9 cellular contexts compared by ENCODE assay signal in genomic region chr5:123344819-123345426, GRCh38.
DNase-seq lines count a peak whose midpoint lies in the region; ATAC-seq, FAIRE-seq and TF ChIP-seq lines count a peak whose summit lies in the region.
"Had no signal": no experiment of that assay in that cellular context is flagged by ENCODE, and none has a peak within 500 bp of the region (broad histone marks: within the 10 kb centered on the region; RNA-seq: fewer than 3 reads in every experiment).

No MANE protein-coding gene starts in this region.

- no peaks in the 10 kb centered on the region for H3K79me2 ChIP-seq in OCI-LY3 (ENCODE audit: low read length)
- no peaks in the 10 kb centered on the region for H3K79me2 ChIP-seq in osteoblast (ENCODE audit: insufficient read depth, low read length)

- H4K20me1 ChIP-seq in OCI-LY3 (ENCODE audit: insufficient read depth, low read length) (no peaks in the 10 kb centered on the region), osteoblast (ENCODE audit: insufficient read depth, low read length) (no peaks in the 10 kb centered on the region)

- TF ChIP-seq CTCF in A549 (IDR thresholded peaks at IDR 0.05) (peak; percentile 59), GM12873 (IDR thresholded peaks at IDR 0.05; ENCODE audit: insufficient read depth, low read depth, low read length, missing control alignments) (peak; percentile 62), OCI-LY3 (IDR thresholded peaks at IDR 0.05; ENCODE audit: low read depth, low read length) (peak; percentile 42), epithelial cell of esophagus (IDR thresholded peaks at IDR 0.05; ENCODE audit: insufficient read depth, low read depth, low read length, missing control alignments) (peak; percentile 77), osteoblast (IDR thresholded peaks at IDR 0.05; ENCODE audit: extremely low read depth, low read depth, low read length) (peak; percentile 81)

- H3K9ac ChIP-seq in OCI-LY3 (ENCODE audit: low read length), result no peak overlapping the region

- no peak for TF ChIP-seq EP300 in A549 (IDR thresholded peaks at IDR 0.05)

- H3K36me3 Mint-ChIP-seq in activated naive CD4-positive, alpha-beta T cell treated with anti-CD3 and anti-CD28 coated beads, Interleukin-2, amount 10 ng/mL, durations not matched to agents 7 days and 5 days, result peaks cover 19% of the 10 kb centered on the region

- H3K4me2 ChIP-seq in A549, result no peak overlapping the region
- H3K4me2 ChIP-seq in OCI-LY3 (ENCODE audit: low read length), result no peak overlapping the region
- peak overlapping the region; percentile 53 for H3K4me2 ChIP-seq in osteoblast (ENCODE audit: insufficient read depth, low read length)

- H3K4me1 ChIP-seq in A549 (no peaks in the 10 kb centered on the region), OCI-LY3 (ENCODE audit: low read length) (no peaks in the 10 kb centered on the region), osteoblast (ENCODE audit: insufficient read depth, low read length) (no peaks in the 10 kb centered on the region)

- H3K4me3 ChIP-seq in A549, result no peak overlapping the region
- no peak overlapping the region for H3K4me3 ChIP-seq in OCI-LY3 (ENCODE audit: low read length)
- H3K4me3 ChIP-seq in epithelial cell of esophagus (ENCODE audit: low read length), result no peak overlapping the region
- H3K4me3 ChIP-seq in osteoblast (ENCODE audit: insufficient read depth, low read length), result no peak overlapping the region

- no peak for TF ChIP-seq POLR2A in A549 (IDR thresholded peaks at IDR 0.05; ENCODE audit: low read length)

- TF ChIP-seq RAD21 in A549 (conservative IDR thresholded peaks at IDR 0.05 in 1 of 2, IDR thresholded peaks at IDR 0.05 in 1 of 2), result peak; percentile 57

- H3K27ac ChIP-seq in A549 (no peak overlapping the region), OCI-LY3 (ENCODE audit: low read length) (no peak overlapping the region), osteoblast (ENCODE audit: low read depth, low read length) (no peak overlapping the region)

- H3K27me3 ChIP-seq in OCI-LY3 (ENCODE audit: low read depth, low read length), result no peaks in the 10 kb centered on the region
- no peaks in the 10 kb centered on the region for H3K27me3 ChIP-seq in osteoblast (ENCODE audit: insufficient read depth, low read length)

- 55% methylated on average over 4 of the region's 4 CpGs for WGBS in A549 (ENCODE audit: missing lambda C conversion rate)

- H3K36me3 ChIP-seq in OCI-LY3 (replicated peaks; ENCODE audit: low read depth, low read length), result peaks cover 4% of the 10 kb centered on the region
- peaks cover 5% of the 10 kb centered on the region for H3K36me3 ChIP-seq in osteoblast (ENCODE audit: insufficient read depth, low read length)

- no peak overlapping the region for H3K27ac Mint-ChIP-seq in activated naive CD4-positive, alpha-beta T cell treated with anti-CD3 and anti-CD28 coated beads, Interleukin-2, amount 10 ng/mL, durations not matched to agents 7 days and 5 days

- no peaks in the 10 kb centered on the region for H3K27me3 Mint-ChIP-seq in activated naive CD4-positive, alpha-beta T cell treated with anti-CD3 and anti-CD28 coated beads, Interleukin-2, amount 10 ng/mL, durations not matched to agents 7 days and 5 days
- H3K27me3 Mint-ChIP-seq: central memory CD8-positive, alpha-beta T cell had no signal

- peak; percentile 91 for FAIRE-seq in A549 (lab: Jason Lieb, UNC)

- ATAC-seq in A549, result peak in 1 of 2 experiments; percentile 63; a peak in 3 of 6 replicates
- ATAC-seq in GM21360 (IDR thresholded peaks at IDR 0.05; ENCODE audit: unreplicated experiment), result no peak

- POLR2A ChIA-PET in A549 (lab: Yijun Ruan, JAX), result no interaction called here

- no peak overlapping the region for H3K4me3 Mint-ChIP-seq in activated naive CD4-positive, alpha-beta T cell treated with anti-CD3 and anti-CD28 coated beads, Interleukin-2, amount 10 ng/mL, durations not matched to agents 7 days and 5 days
- H3K4me3 Mint-ChIP-seq: central memory CD8-positive, alpha-beta T cell had no signal

- peak; percentile 2 to 28 for DNase-seq in A549 (ENCODE audit: low read depth in 1 of 2, low spot score in 1 of 2)
- peak; percentile 43 for DNase-seq in epithelial cell of esophagus (ENCODE audit: low read depth)
- DNase-seq in osteoblast (ENCODE audit: insufficient read length, low spot score, missing footprints), result no peak
- DNase-seq in activated CD4-positive, CD25-positive, alpha-beta regulatory T cell treated with anti-CD3 and anti-CD28 coated beads, Interleukin-2, amount 50 U/mL, for 72 hours, result no peak
- no peak for DNase-seq in activated naive CD4-positive, alpha-beta T cell treated with anti-CD3 and anti-CD28 coated beads, Interleukin-2, amount 10 ng/mL, durations not matched to agents 7 days and 5 days

- H3K4me1 Mint-ChIP-seq in activated naive CD4-positive, alpha-beta T cell treated with anti-CD3 and anti-CD28 coated beads, Interleukin-2, amount 10 ng/mL, durations not matched to agents 7 days and 5 days, result no peaks in the 10 kb centered on the region
- H3K4me1 Mint-ChIP-seq: central memory CD8-positive, alpha-beta T cell had no signal

- no peaks in the 10 kb centered on the region for H3K9me3 Mint-ChIP-seq in activated naive CD4-positive, alpha-beta T cell treated with anti-CD3 and anti-CD28 coated beads, Interleukin-2, amount 10 ng/mL, durations not matched to agents 7 days and 5 days
- H3K9me3 Mint-ChIP-seq: central memory CD8-positive, alpha-beta T cell had no signal

- CTCF ChIA-PET in A549 (lab: Yijun Ruan, JAX), result interaction anchor here (0.6 to 1.2 kb wide), 8 partner anchors 10 to 844 kb away, joined by 3 to 5 read pairs (median 4); no protein-coding TSS in a partner anchor
- CTCF ChIA-PET in activated naive CD4-positive, alpha-beta T cell treated with anti-CD3 and anti-CD28 coated beads, Interleukin-2, amount 10 ng/mL, durations not matched to agents 7 days and 5 days (lab: Charles Lee), result interaction anchor here (1.0 kb wide), 1 partner anchor 641 kb away, joined by 4 read pairs; no protein-coding TSS in a partner anchor

- no peaks in the 10 kb centered on the region for H3K9me3 ChIP-seq in A549
- no peaks in the 10 kb centered on the region for H3K9me3 ChIP-seq in OCI-LY3 (ENCODE audit: insufficient read depth, low read length)
- no peaks in the 10 kb centered on the region for H3K9me3 ChIP-seq in osteoblast (ENCODE audit: low read depth, low read length)

- H2AFZ ChIP-seq in OCI-LY3 (ENCODE audit: low read depth, low read length) (no peak overlapping the region), osteoblast (ENCODE audit: low read length) (no peak overlapping the region)

TF ChIP-seq in A549, 52 proteins besides CTCF, POLR2A, EP300 and RAD21:
- TF ChIP-seq FOSL2 (IDR thresholded peaks at IDR 0.05) (no peak), FOSL2 (CRISPR knock-in tag; IDR thresholded peaks at IDR 0.05) (no peak), SMC3 (IDR thresholded peaks at IDR 0.05) (peak; percentile 56; the same call in 2 of the 3 replicates)
TF ChIP-seq in A549: peak in this region for 1.

Comparison
In these comparisons a context has a peak if more than half of its experiments do, and no peak if none do; other contexts are left out.
1. DNase-seq: peak in A549 (2 of 2) and epithelial cell of esophagus (single experiment); none in osteoblast (single experiment), activated CD4-positive, CD25-positive, alpha-beta regulatory T cell treated with anti-CD3 and anti-CD28 coated beads, Interleukin-2, amount 50 U/mL, for 72 hours (single experiment) and activated naive CD4-positive, alpha-beta T cell treated with anti-CD3 and anti-CD28 coated beads, Interleukin-2, amount 10 ng/mL, durations not matched to agents 7 days and 5 days (single experiment).
2. Peak in every context shown above with its lines, with median percentiles within 50 percentile points of each other: CTCF ChIP-seq.